In the genomic region with DNA sequence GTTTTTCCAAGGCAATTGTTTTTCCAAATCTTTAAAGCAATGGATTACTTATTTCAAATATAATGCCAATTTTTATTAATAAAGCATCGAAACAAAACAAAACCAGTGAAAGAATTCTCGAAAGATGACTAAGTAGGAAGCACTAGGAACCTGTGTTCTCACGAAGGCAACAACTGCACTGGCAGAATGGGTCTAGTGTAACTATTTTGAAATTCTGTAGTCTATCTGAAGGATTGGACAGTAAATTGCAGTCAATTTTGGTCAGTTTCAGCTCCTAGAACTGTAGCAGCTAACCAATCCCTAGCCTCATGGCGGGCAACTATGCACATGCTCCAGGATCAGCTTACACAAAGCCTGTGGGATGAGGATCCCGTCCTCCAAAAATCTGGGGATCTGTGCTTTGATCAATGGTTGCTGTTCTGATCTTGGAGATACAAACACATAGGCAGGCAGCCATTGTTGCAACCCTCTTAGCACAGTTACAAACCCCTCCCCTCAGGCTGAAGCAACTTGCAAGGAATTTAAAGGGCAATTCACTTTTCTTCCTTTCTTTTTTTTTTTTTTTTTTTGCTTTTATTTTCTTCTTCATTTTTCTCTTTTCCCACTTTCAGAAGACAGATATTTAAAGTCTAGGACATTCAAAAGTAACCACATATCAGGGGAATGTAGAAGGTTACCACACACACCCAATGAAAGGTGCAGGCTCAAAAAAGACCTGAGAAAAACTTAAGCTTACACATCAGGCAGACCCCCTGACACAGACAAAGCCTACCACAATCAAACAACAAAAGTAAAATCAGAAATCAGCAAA, we compare ENCODE assay signal across 25 cellular contexts.
DNase-seq lines count a peak whose midpoint lies in the region; ATAC-seq and TF ChIP-seq lines count a peak whose summit lies in the region.
"Had no signal": no experiment of that assay in that cellular context is flagged by ENCODE, and none has a peak within 500 bp of the region (broad histone marks: within the 10 kb centered on the region; RNA-seq: fewer than 3 reads in every experiment).

No MANE protein-coding gene starts in this region.

- H3K4me3 ChIP-seq in HCT116 (replicated peaks in 1 of 2; ENCODE audit: low read depth in 1 of 2, low read length in 2 of 2) (no peak overlapping the region), trophoblast cell (ENCODE audit: low read depth, low read length) (no peak overlapping the region)
- H3K4me3 ChIP-seq: breast epithelium, SK-N-MC had no signal

- no peak for ATAC-seq in HCT116
- ATAC-seq in activated T-helper 17 cell treated with anti-CD3 and anti-CD28 coated beads, Interleukin-2, amount 50 U/mL, for 72 hours (replicated peaks) = no peak
- ATAC-seq: activated T-cell treated with anti-CD3 and anti-CD28 coated beads, Interleukin-2, amount 50 U/mL, for 4 hours; left colon; natural killer cell treated with Interleukin-12 subunit alpha and Interleukin-12 subunit beta and Interleukin-15 and Interleukin-18, amount 100 ng/mL, for 72 hours; right cardiac atrium; T-helper 17 cell had no signal

- peak overlapping the region; percentile 32 for H3K27ac Mint-ChIP-seq in activated T-helper 17 cell treated with anti-CD3 and anti-CD28 coated beads, Interleukin-2, amount 50 U/mL, for 72 hours
- H3K27ac Mint-ChIP-seq: natural killer cell treated with Interleukin-12 subunit alpha and Interleukin-12 subunit beta and Interleukin-15 and Interleukin-18, amount 100 ng/mL, for 72 hours; T-helper 17 cell had no signal

- H4K8ac ChIP-seq in trophoblast cell (ENCODE audit: low read depth, low read length) = peak overlapping the region; percentile 44

- H4K20me1 ChIP-seq in HCT116 (ENCODE audit: insufficient read depth) = no peaks in the 10 kb centered on the region

- H2BK12ac ChIP-seq in trophoblast cell (ENCODE audit: low read length) = peak overlapping the region; percentile 93

- H2BK5ac ChIP-seq in trophoblast cell (ENCODE audit: low read depth, low read length, poor library complexity) = peak overlapping the region; percentile 3

- DNase-seq in HCT116 (ENCODE audit: low read depth, low spot score) (no peak), iPS-NIHi11 (ENCODE audit: low spot score) (peak; percentile 18), trophoblast cell (no peak), HK-2 (ENCODE audit: unreplicated experiment) (no peak), mesenteric fat pad (ENCODE audit: low spot score) (no peak), DMS79 treated with DMSO at 0.1 percent for 48 hours (lab: John Stamatoyannopoulos, UW) (no peak)
- DNase-seq: activated CD4-positive, alpha-beta T cell treated with anti-CD3 and anti-CD28 coated beads for 4 hours; activated naive CD4-positive, alpha-beta T cell treated with Interleukin-2 at 50 U/mL for 16 hours; activated T-cell treated with anti-CD3 and anti-CD28 coated beads, Interleukin-2, amount 50 U/mL, for 4 hours; cortex of kidney; EL; left colon; NCI-H1092; NCI-H187 treated with DMSO at 0.1 percent for 48 hours; NCI-H526 treated with DMSO at 0.1 percent for 48 hours; right cardiac atrium; stimulated activated CD4-positive, alpha-beta T cell treated with anti-CD3 and anti-CD28 coated beads, Interleukin-4, amount 100 ng/mL, for 4 hours; stimulated activated naive CD4-positive, alpha-beta T cell; T-helper 17 cell had no signal

- H4K91ac ChIP-seq in trophoblast cell (ENCODE audit: low read depth, low read length) = peak overlapping the region; percentile 81

- POLR2A ChIA-PET in HCT116 (lab: Charles Lee) = no interaction called here

- H3K9me3 ChIP-seq in HCT116 (ENCODE audit: control insufficient read depth in 1 of 2, insufficient read depth in 1 of 2, low read depth in 1 of 2, low read length in 2 of 2) = no peaks in the 10 kb centered on the region
- no peaks in the 10 kb centered on the region for H3K9me3 ChIP-seq in trophoblast cell (ENCODE audit: insufficient read depth, low read depth, low read length)
- H3K9me3 ChIP-seq: breast epithelium had no signal

- peak overlapping the region; percentile 19 for H3K4ac ChIP-seq in trophoblast cell (ENCODE audit: low read depth, low read length)

- no peaks in the 10 kb centered on the region for H3K27me3 Mint-ChIP-seq in activated T-helper 17 cell treated with anti-CD3 and anti-CD28 coated beads, Interleukin-2, amount 50 U/mL, for 72 hours
- H3K27me3 Mint-ChIP-seq: natural killer cell treated with Interleukin-12 subunit alpha and Interleukin-12 subunit beta and Interleukin-15 and Interleukin-18, amount 100 ng/mL, for 72 hours; T-helper 17 cell had no signal

- no peak for TF ChIP-seq CTCF in HCT116 (IDR thresholded peaks at IDR 0.05 in 2 of 3, conservative IDR thresholded peaks at IDR 0.05 in 1 of 3; ENCODE audit: borderline replicate concordance in 1 of 3, insufficient read depth in 1 of 3, low read depth in 2 of 3, low read length in 2 of 3)

- WGBS in trophoblast cell (ENCODE audit: extremely low coverage, insufficient coverage, insufficient read length) = no CpG with 5 or more reads among the region's 5 CpGs

- no peaks in the 10 kb centered on the region for H3K36me3 ChIP-seq in HCT116 (ENCODE audit: control insufficient read depth in 1 of 2, insufficient read depth in 2 of 2, low read length in 2 of 2)
- no peaks in the 10 kb centered on the region for H3K36me3 ChIP-seq in trophoblast cell (ENCODE audit: control insufficient read depth in 1 of 2, insufficient read depth in 2 of 2, low read length in 2 of 2)
- H3K36me3 ChIP-seq: breast epithelium had no signal

- peaks cover 52% of the 10 kb centered on the region for H3K36me3 Mint-ChIP-seq in activated T-helper 17 cell treated with anti-CD3 and anti-CD28 coated beads, Interleukin-2, amount 50 U/mL, for 72 hours (ENCODE audit: low read depth)

- H3K27me3 ChIP-seq in HCT116 (ENCODE audit: insufficient read depth, low read length) (no peaks in the 10 kb centered on the region), trophoblast cell (ENCODE audit: insufficient read depth, low read length) (no peaks in the 10 kb centered on the region)
- H3K27me3 ChIP-seq: breast epithelium had no signal

- H2BK120ac ChIP-seq in trophoblast cell (ENCODE audit: insufficient read depth, low read length, poor library complexity) = peak overlapping the region; percentile 10

- no peak overlapping the region for H3K23ac ChIP-seq in trophoblast cell (ENCODE audit: low read length)

- H3K18ac ChIP-seq in trophoblast cell (ENCODE audit: low read length) = peak overlapping the region; percentile 9

- TF ChIP-seq POLR2A in HCT116 (IDR thresholded peaks at IDR 0.05; ENCODE audit: borderline replicate concordance, extremely low read depth, insufficient read depth, insufficient read length) = no peak

- peaks cover 5% of the 10 kb centered on the region for H3K4me1 Mint-ChIP-seq in activated T-helper 17 cell treated with anti-CD3 and anti-CD28 coated beads, Interleukin-2, amount 50 U/mL, for 72 hours

- intact Hi-C loops in HCT116 (cut with micrococcal nuclease) = no loop called here

- TF ChIP-seq RAD21 in HCT116 (IDR thresholded peaks at IDR 0.05; ENCODE audit: low read depth) = no peak

- peaks cover 15% of the 10 kb centered on the region for H3K79me1 ChIP-seq in trophoblast cell (ENCODE audit: low read length)

- H3K4me1 ChIP-seq in HCT116 (ENCODE audit: control insufficient read depth in 1 of 2, insufficient read depth in 2 of 2, low read length in 2 of 2) (peaks cover 9 to 23% of the 10 kb centered on the region in 2 experiments; a peak in 2 of 4 replicates), trophoblast cell (ENCODE audit: control insufficient read depth in 1 of 2, insufficient read depth in 2 of 2, low read length in 2 of 2) (peaks cover 12 to 15% of the 10 kb centered on the region in 2 experiments)
- H3K4me1 ChIP-seq: breast epithelium had no signal

- H3K4me3 Mint-ChIP-seq in activated T-helper 17 cell treated with anti-CD3 and anti-CD28 coated beads, Interleukin-2, amount 50 U/mL, for 72 hours = no peak overlapping the region
- H3K4me3 Mint-ChIP-seq: activated T-cell treated with anti-CD3 and anti-CD28 coated beads, Interleukin-2, amount 50 U/mL, for 4 hours; natural killer cell treated with Interleukin-12 subunit alpha and Interleukin-12 subunit beta and Interleukin-15 and Interleukin-18, amount 100 ng/mL, for 72 hours; T-helper 17 cell had no signal

- no peak overlapping the region for H3K9ac ChIP-seq in HCT116 (ENCODE audit: low read length)
- H3K9ac ChIP-seq in trophoblast cell (ENCODE audit: low read length) = no peak overlapping the region
- H3K9ac ChIP-seq: parathyroid adenoma had no signal

- RAD21 ChIA-PET in HCT116 (lab: Charles Lee; ENCODE audit: low non-redundant PET in 1 of 2, low total read pairs in 2 of 2, uncharacterized antibody in 2 of 2, unreplicated experiment in 2 of 2) = no interaction called here

- H3K14ac ChIP-seq in trophoblast cell (ENCODE audit: low read length) = peak overlapping the region; percentile 64

- H3K27ac ChIP-seq in HCT116 (ENCODE audit: low read depth, low read length) (no peak overlapping the region), trophoblast cell (ENCODE audit: low read depth, low read length) (peak overlapping the region; percentile 78)
- H3K27ac ChIP-seq: breast epithelium, C4-2B, parathyroid adenoma, SK-N-MC had no signal

- CTCF ChIA-PET in HCT116 (lab: Charles Lee) = no interaction called here

- BruUV-seq in HCT116 (replicated peaks; lab: Mats Ljungman, UMichigan) = no TSS peak

- H3K79me2 ChIP-seq in HCT116 (ENCODE audit: insufficient read depth, low read length) (no peaks in the 10 kb centered on the region), trophoblast cell (ENCODE audit: control insufficient read depth, insufficient read depth, low read length, poor library complexity) (no peaks in the 10 kb centered on the region)
- H3K79me2 ChIP-seq: parathyroid adenoma had no signal

- H2AFZ ChIP-seq in HCT116 (ENCODE audit: low read depth, low read length, poor library complexity, severe bottlenecking) (no peak overlapping the region), trophoblast cell (ENCODE audit: insufficient read depth, low read length, poor library complexity) (peak overlapping the region; percentile 45)
- H2AFZ ChIP-seq: parathyroid adenoma had no signal

- no peak overlapping the region for H3K4me2 ChIP-seq in HCT116 (ENCODE audit: low read length)
- H3K4me2 ChIP-seq in trophoblast cell (ENCODE audit: low read length) = peak overlapping the region; percentile 19

- peak overlapping the region; percentile 52 for H4K12ac ChIP-seq in trophoblast cell (ENCODE audit: low read depth, low read length)

- no peak overlapping the region for H2AK5ac ChIP-seq in trophoblast cell (ENCODE audit: low read length)

- H3K9me2 ChIP-seq in HCT116 (ENCODE audit: insufficient read depth) = no peaks in the 10 kb centered on the region

- H3K9me3 Mint-ChIP-seq in activated T-helper 17 cell treated with anti-CD3 and anti-CD28 coated beads, Interleukin-2, amount 50 U/mL, for 72 hours = peaks cover 4% of the 10 kb centered on the region

TF ChIP-seq in HCT116, 20 proteins besides CTCF, POLR2A, EP300 and RAD21:
- TF ChIP-seq TCF7L2 (IDR thresholded peaks at IDR 0.05; ENCODE audit: borderline replicate concordance, extremely low read depth, insufficient read depth, insufficient read length) = no peak
- TF ChIP-seq, protein P1, sequence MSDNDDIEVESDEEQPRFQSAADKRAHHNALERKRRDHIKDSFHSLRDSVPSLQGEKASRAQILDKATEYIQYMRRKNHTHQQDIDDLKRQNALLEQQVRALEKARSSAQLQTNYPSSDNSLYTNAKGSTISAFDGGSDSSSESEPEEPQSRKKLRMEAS (IDR thresholded peaks at IDR 0.05) = 0 out of 2 replicates have a peak, but pooled peaks have one; percentile 14
